1 cellular context compared by ENCODE assay signal in the genomic region with DNA sequence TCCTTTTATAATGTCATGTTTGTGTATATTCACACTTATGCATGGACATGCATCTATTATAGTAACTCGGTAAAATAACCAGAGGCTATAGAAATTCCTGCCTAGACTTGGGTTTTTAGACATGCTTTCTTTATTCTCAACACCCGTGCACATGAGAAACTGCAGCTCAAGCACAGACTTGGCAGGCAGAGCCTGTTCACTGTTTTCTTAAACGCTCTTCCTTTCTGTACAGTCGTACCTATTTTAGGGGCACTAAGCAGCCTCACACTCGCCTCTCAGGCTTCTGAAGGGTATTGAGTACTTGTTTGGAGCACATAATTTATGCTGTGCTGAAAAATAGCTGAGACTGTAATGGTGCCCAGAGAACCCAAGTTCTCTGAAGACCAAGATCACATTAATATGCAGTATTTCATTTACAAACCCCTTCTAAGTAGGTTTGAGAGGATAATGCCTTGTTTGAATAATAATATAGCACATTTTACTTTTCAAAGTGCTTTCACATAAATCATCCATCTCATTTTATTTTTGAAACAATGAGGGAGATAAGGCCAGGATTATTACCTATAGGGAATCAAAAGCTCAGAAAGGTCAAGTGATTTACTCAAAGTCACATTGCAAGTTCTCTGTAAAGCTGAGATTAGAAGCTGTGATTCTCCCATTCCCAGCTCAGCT.
TF ChIP-seq lines count a peak whose summit lies in the region.

No MANE protein-coding gene starts in this region.

TF ChIP-seq in IMR-90, 13 proteins besides CTCF, POLR2A, EP300 and RAD21 (continued from another document):
- TF ChIP-seq MAZ (IDR thresholded peaks at IDR 0.05; ENCODE audit: borderline replicate concordance, low read depth, low read length): no peak
- no peak for TF ChIP-seq FOS (IDR thresholded peaks at IDR 0.05; ENCODE audit: low read depth, low read length)
- TF ChIP-seq SMC3 (IDR thresholded peaks at IDR 0.05; ENCODE audit: low read depth, low read length): no peak
- no peak for TF ChIP-seq RFX5 (IDR thresholded peaks at IDR 0.05; ENCODE audit: low read depth, low read length)
TF ChIP-seq in IMR-90: peak in this region for 0.
